1 cellular context compared by ENCODE assay signal in the genomic region with DNA sequence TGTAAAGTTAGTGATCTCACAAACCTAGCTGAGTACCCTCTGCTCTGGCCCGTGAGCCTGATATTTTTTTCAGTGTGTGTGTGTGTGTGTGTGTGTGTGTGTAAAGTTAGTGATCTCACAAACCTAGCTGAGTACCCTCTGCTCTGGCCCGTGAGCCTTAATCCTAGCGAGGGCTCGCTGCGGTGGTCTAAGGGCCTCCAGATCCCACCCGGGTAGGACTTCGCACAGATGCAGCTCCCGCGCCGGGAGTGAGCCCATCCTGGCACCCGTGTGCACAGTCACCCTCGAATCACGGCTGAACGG.
TF ChIP-seq lines count a peak whose summit lies in the region.

No MANE protein-coding gene starts in this region.

TF ChIP-seq in HepG2, 621 proteins besides CTCF, POLR2A, EP300 and RAD21:
- TF ChIP-seq, protein P1, sequence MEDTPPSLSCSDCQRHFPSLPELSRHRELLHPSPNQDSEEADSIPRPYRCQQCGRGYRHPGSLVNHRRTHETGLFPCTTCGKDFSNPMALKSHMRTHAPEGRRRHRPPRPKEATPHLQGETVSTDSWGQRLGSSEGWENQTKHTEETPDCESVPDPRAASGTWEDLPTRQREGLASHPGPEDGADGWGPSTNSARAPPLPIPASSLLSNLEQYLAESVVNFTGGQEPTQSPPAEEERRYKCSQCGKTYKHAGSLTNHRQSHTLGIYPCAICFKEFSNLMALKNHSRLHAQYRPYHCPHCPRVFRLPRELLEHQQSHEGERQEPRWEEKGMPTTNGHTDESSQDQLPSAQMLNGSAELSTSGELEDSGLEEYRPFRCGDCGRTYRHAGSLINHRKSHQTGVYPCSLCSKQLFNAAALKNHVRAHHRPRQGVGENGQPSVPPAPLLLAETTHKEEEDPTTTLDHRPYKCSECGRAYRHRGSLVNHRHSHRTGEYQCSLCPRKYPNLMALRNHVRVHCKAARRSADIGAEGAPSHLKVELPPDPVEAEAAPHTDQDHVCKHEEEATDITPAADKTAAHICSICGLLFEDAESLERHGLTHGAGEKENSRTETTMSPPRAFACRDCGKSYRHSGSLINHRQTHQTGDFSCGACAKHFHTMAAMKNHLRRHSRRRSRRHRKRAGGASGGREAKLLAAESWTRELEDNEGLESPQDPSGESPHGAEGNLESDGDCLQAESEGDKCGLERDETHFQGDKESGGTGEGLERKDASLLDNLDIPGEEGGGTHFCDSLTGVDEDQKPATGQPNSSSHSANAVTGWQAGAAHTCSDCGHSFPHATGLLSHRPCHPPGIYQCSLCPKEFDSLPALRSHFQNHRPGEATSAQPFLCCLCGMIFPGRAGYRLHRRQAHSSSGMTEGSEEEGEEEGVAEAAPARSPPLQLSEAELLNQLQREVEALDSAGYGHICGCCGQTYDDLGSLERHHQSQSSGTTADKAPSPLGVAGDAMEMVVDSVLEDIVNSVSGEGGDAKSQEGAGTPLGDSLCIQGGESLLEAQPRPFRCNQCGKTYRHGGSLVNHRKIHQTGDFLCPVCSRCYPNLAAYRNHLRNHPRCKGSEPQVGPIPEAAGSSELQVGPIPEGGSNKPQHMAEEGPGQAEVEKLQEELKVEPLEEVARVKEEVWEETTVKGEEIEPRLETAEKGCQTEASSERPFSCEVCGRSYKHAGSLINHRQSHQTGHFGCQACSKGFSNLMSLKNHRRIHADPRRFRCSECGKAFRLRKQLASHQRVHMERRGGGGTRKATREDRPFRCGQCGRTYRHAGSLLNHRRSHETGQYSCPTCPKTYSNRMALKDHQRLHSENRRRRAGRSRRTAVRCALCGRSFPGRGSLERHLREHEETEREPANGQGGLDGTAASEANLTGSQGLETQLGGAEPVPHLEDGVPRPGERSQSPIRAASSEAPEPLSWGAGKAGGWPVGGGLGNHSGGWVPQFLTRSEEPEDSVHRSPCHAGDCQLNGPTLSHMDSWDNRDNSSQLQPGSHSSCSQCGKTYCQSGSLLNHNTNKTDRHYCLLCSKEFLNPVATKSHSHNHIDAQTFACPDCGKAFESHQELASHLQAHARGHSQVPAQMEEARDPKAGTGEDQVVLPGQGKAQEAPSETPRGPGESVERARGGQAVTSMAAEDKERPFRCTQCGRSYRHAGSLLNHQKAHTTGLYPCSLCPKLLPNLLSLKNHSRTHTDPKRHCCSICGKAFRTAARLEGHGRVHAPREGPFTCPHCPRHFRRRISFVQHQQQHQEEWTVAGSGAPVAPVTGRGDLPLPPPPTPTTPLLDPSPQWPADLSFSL (CRISPR knock-in tag; IDR thresholded peaks at IDR 0.05) = peak; percentile 95
- TF ChIP-seq SP2 (CRISPR knock-in tag; IDR thresholded peaks at IDR 0.05) = peak; percentile 13; the same call in 1 of the 2 replicates
- TF ChIP-seq TOPORS (CRISPR knock-in tag; IDR thresholded peaks at IDR 0.05) = 0 out of 2 replicates have a peak, but pooled peaks have one; percentile 5
- TF ChIP-seq ZNF609 (CRISPR knock-in tag; IDR thresholded peaks at IDR 0.05; ENCODE audit: borderline replicate concordance) = 0 out of 2 replicates have a peak, but pooled peaks have one; percentile 7
